Comparison of ENCODE assay signal across 1 cellular context in the genomic region with DNA sequence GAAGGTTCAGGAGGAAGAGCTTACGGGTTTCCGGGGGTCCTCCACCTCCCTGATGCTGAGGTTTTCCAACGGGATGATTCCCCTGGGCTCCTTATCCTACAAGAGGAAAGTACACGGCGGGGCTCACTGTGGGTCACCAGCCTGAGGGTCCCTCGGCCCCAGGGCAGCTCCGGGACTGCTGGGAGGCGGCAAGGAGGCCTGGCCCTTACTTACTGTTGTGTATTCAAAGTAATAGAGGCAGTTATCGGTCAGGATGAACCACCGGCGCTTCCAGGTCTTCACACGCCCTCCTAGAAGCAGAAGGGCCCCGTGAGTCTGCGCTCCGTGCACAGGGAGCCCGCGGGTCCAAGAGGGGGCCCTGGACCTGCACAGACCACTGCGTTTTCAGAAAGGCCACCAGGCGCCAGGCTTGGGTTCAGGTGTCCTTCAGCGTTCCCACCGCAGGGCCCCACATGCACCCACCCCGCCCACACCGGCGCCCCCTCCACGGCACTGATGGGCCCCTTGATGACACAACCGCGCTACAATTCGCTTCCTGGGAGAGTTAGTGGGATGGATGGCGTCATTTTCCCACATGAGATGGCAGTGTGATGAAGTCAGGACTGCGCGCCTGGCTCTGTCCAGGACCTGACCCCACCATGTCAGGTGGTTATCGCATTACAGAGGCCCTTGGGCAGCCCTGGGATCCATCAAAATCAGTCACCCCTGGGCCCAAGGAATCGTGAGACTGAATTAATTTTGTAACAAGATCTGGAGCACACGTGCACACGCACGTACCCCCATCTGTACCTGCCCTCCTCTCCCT.
TF ChIP-seq lines count a peak whose summit lies in the region.

No MANE protein-coding gene starts in this region.

TF ChIP-seq in WTC11, 78 proteins besides CTCF, POLR2A, EP300 and RAD21 (continued from another document):
- TF ChIP-seq, protein P1, sequence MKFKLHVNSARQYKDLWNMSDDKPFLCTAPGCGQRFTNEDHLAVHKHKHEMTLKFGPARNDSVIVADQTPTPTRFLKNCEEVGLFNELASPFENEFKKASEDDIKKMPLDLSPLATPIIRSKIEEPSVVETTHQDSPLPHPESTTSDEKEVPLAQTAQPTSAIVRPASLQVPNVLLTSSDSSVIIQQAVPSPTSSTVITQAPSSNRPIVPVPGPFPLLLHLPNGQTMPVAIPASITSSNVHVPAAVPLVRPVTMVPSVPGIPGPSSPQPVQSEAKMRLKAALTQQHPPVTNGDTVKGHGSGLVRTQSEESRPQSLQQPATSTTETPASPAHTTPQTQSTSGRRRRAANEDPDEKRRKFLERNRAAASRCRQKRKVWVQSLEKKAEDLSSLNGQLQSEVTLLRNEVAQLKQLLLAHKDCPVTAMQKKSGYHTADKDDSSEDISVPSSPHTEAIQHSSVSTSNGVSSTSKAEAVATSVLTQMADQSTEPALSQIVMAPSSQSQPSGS (CRISPR knock-in tag; IDR thresholded peaks at IDR 0.05; ENCODE audit: borderline replicate concordance, low read depth): no peak
